15 cellular contexts compared by ENCODE assay signal in the genomic region with DNA sequence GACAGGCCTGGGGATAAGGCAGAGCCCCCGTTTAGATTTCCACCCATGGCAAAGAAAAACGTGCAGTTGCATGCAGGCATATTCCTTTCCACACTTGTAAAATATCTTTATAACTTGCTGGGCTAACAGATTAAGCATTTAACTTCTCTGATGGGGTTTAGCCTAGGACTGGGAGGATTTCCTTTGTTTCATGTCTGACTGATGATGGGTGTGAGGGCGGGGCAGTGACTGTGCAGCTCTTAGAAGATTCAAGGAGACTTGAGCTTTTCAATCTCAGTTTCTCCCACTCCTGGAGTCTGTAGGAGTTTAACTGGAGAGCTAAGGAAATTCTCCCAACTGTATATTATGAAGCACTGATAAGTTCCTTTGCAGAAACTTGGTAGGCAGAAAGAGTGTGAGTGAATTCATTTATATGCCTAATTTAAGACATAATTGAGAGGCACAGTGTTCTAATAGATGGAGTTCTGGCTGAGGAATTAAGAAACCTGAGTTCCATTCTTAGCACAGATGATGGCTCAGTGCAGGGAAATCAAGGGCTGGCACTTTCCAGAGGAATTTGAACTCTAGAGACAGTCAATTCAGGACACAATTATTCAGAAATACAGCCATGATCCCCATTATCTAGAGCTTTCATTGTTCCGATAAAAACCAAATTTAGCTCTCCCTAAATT.
A peak's percentile ranks its signal among the peaks of the same experiment; 100 is the strongest.
DNase-seq lines count a peak whose midpoint lies in the region; ATAC-seq and TF ChIP-seq lines count a peak whose summit lies in the region.
"Had no signal": no experiment of that assay in that cellular context is flagged by ENCODE, and none has a peak within 500 bp of the region (broad histone marks: within the 10 kb centered on the region; RNA-seq: fewer than 3 reads in every experiment).

No MANE protein-coding gene starts in this region.

- H3K9me3 ChIP-seq in GM23248 (ENCODE audit: low read depth) (no peaks in the 10 kb centered on the region), osteoblast (ENCODE audit: low read depth, low read length) (no peaks in the 10 kb centered on the region)

- no peaks in the 10 kb centered on the region for H3K9me3 Mint-ChIP-seq in nephron progenitor cell
- H3K9me3 Mint-ChIP-seq: activated B cell treated with CpG ODN at 0.5 μM for 24 hours had no signal

- TF ChIP-seq CTCF in nephron progenitor cell (IDR thresholded peaks at IDR 0.05), result no peak
- TF ChIP-seq CTCF in osteoblast (IDR thresholded peaks at IDR 0.05; ENCODE audit: extremely low read depth, low read depth, low read length), result no peak

- in situ Hi-C loops in GM23248 (cut with MboI), result no loop called here

- H3K9ac ChIP-seq in GM23248, result no peak overlapping the region

- H3F3A ChIP-seq in GM23248 (ENCODE audit: insufficient read depth), result peaks cover 34% of the 10 kb centered on the region

- H3K27ac ChIP-seq in GM23248 (peak overlapping the region; percentile 30), osteoblast (ENCODE audit: low read depth, low read length) (no peak overlapping the region)
- H3K27ac ChIP-seq: SK-N-MC had no signal

- H2AFZ ChIP-seq in GM23248, result peak overlapping the region; percentile 31; the same call in 1 of the 2 replicates
- H2AFZ ChIP-seq in osteoblast (ENCODE audit: low read length), result no peak overlapping the region

- H3K27me3 Mint-ChIP-seq in nephron progenitor cell (ENCODE audit: low read depth, poor library complexity), result peaks cover 7% of the 10 kb centered on the region

- DNase-seq in GM23248 (peak; percentile 59), glomerular visceral epithelial cell (ENCODE audit: extremely low spot score) (peak; percentile 45), putamen (ENCODE audit: low spot score) (peak; percentile 82), nephron progenitor cell (no peak), osteoblast (ENCODE audit: insufficient read length, low spot score, missing footprints) (no peak), DMS153 (lab: John Stamatoyannopoulos, UW) (no peak)
- DNase-seq: activated B cell treated with CpG ODN at 0.5 μM for 24 hours; CD4-positive, CD25-positive, alpha-beta regulatory T cell; effector CD4-positive, alpha-beta T cell; NCI-H1436; NCI-H774; stimulated activated naive CD8-positive, alpha-beta T cell treated with anti-CD3 and anti-CD28 coated beads, Interleukin-15, Interleukin-2, amounts not matched to agents 100 U/mL and 50 U/mL, for 24 hours had no signal

- no peak overlapping the region for H3K27ac Mint-ChIP-seq in nephron progenitor cell
- H3K27ac Mint-ChIP-seq: activated B cell treated with CpG ODN at 0.5 μM for 24 hours; CD4-positive, CD25-positive, alpha-beta regulatory T cell had no signal

- no peak overlapping the region for H3K4me3 Mint-ChIP-seq in nephron progenitor cell
- H3K4me3 Mint-ChIP-seq: activated B cell treated with CpG ODN at 0.5 μM for 24 hours; CD4-positive, CD25-positive, alpha-beta regulatory T cell had no signal

- peaks cover 12% of the 10 kb centered on the region for H3K4me1 Mint-ChIP-seq in nephron progenitor cell
- H3K4me1 Mint-ChIP-seq: activated B cell treated with CpG ODN at 0.5 μM for 24 hours; CD4-positive, CD25-positive, alpha-beta regulatory T cell had no signal

- H3K79me2 ChIP-seq in GM23248 (ENCODE audit: insufficient read depth), result no peaks in the 10 kb centered on the region
- no peaks in the 10 kb centered on the region for H3K79me2 ChIP-seq in osteoblast (ENCODE audit: insufficient read depth, low read length)

- H3K9me2 ChIP-seq in GM23248 (ENCODE audit: insufficient read depth), result no peaks in the 10 kb centered on the region

- H3K4me1 ChIP-seq in GM23248 (ENCODE audit: insufficient read depth) (peaks cover 38% of the 10 kb centered on the region), osteoblast (ENCODE audit: insufficient read depth, low read length) (peaks cover 22% of the 10 kb centered on the region)

- H3K4me2 ChIP-seq in GM23248 (ENCODE audit: unreplicated experiment) (peak overlapping the region; percentile 69), osteoblast (ENCODE audit: insufficient read depth, low read length) (no peak overlapping the region)

- ATAC-seq in SK-N-SH treated with all-trans-retinoic acid at 6 μM for 48 hours (peak; percentile 28), GM21381 (IDR thresholded peaks at IDR 0.05; ENCODE audit: unreplicated experiment) (no peak)
- ATAC-seq: stimulated activated naive CD8-positive, alpha-beta T cell treated with anti-CD3 and anti-CD28 coated beads, Interleukin-15, Interleukin-2, amounts not matched to agents 100 U/mL and 50 U/mL, for 24 hours had no signal

- H3K36me3 ChIP-seq in GM23248 (ENCODE audit: low read depth) (no peaks in the 10 kb centered on the region), osteoblast (ENCODE audit: insufficient read depth, low read length) (no peaks in the 10 kb centered on the region)

- H4K20me1 ChIP-seq in GM23248 (ENCODE audit: insufficient read depth) (no peaks in the 10 kb centered on the region), osteoblast (ENCODE audit: insufficient read depth, low read length) (no peaks in the 10 kb centered on the region)

- H3K27me3 ChIP-seq in GM23248 (replicated peaks; ENCODE audit: insufficient read depth), result no peaks in the 10 kb centered on the region
- peaks cover 20% of the 10 kb centered on the region for H3K27me3 ChIP-seq in osteoblast (ENCODE audit: insufficient read depth, low read length)

- 49 to 57% methylated on average over 4 of the region's 4 CpGs for WGBS in GM23248 (ENCODE audit: low coverage in 1 of 2, low lambda C conversion rate in 2 of 2, missing lambda C conversion rate in 2 of 2), 2 experiments

- H3K36me3 Mint-ChIP-seq in nephron progenitor cell (ENCODE audit: low read depth), result no peaks in the 10 kb centered on the region
- H3K36me3 Mint-ChIP-seq: CD4-positive, CD25-positive, alpha-beta regulatory T cell had no signal

- no peak overlapping the region for H3K4me3 ChIP-seq in GM23248
- no peak overlapping the region for H3K4me3 ChIP-seq in osteoblast (ENCODE audit: insufficient read depth, low read length)
- H3K4me3 ChIP-seq: SK-N-MC had no signal

TF ChIP-seq in SK-N-SH treated with all-trans-retinoic acid at 6 μM for 48 hours, 23 proteins besides CTCF, POLR2A, EP300 and RAD21:
- TF ChIP-seq, protein P1, sequence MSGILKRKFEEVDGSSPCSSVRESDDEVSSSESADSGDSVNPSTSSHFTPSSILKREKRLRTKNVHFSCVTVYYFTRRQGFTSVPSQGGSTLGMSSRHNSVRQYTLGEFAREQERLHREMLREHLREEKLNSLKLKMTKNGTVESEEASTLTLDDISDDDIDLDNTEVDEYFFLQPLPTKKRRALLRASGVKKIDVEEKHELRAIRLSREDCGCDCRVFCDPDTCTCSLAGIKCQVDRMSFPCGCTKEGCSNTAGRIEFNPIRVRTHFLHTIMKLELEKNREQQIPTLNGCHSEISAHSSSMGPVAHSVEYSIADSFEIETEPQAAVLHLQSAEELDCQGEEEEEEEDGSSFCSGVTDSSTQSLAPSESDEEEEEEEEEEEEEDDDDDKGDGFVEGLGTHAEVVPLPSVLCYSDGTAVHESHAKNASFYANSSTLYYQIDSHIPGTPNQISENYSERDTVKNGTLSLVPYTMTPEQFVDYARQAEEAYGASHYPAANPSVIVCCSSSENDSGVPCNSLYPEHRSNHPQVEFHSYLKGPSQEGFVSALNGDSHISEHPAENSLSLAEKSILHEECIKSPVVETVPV (CRISPR knock-in tag; IDR thresholded peaks at IDR 0.05), result no peak
- TF ChIP-seq TCF4 (CRISPR knock-in tag; IDR thresholded peaks at IDR 0.05; ENCODE audit: borderline replicate concordance) (no peak), ZFP30 (CRISPR knock-in tag; IDR thresholded peaks at IDR 0.05) (no peak), SNAI2 (CRISPR knock-in tag; IDR thresholded peaks at IDR 0.05) (no peak), RARB (CRISPR knock-in tag; IDR thresholded peaks at IDR 0.05) (no peak), PPARA (CRISPR knock-in tag; IDR thresholded peaks at IDR 0.05; ENCODE audit: borderline replicate concordance) (no peak), ISL1 (CRISPR knock-in tag; IDR thresholded peaks at IDR 0.05) (no peak), ARNTL (CRISPR knock-in tag; IDR thresholded peaks at IDR 0.05; ENCODE audit: borderline replicate concordance, low read depth) (no peak), TOX (CRISPR knock-in tag; IDR thresholded peaks at IDR 0.05; ENCODE audit: borderline replicate concordance) (no peak), BACH2 (CRISPR knock-in tag; IDR thresholded peaks at IDR 0.05; ENCODE audit: borderline replicate concordance) (no peak), ZC3H10 (CRISPR knock-in tag; IDR thresholded peaks at IDR 0.05) (no peak)
- TF ChIP-seq, protein P2, sequence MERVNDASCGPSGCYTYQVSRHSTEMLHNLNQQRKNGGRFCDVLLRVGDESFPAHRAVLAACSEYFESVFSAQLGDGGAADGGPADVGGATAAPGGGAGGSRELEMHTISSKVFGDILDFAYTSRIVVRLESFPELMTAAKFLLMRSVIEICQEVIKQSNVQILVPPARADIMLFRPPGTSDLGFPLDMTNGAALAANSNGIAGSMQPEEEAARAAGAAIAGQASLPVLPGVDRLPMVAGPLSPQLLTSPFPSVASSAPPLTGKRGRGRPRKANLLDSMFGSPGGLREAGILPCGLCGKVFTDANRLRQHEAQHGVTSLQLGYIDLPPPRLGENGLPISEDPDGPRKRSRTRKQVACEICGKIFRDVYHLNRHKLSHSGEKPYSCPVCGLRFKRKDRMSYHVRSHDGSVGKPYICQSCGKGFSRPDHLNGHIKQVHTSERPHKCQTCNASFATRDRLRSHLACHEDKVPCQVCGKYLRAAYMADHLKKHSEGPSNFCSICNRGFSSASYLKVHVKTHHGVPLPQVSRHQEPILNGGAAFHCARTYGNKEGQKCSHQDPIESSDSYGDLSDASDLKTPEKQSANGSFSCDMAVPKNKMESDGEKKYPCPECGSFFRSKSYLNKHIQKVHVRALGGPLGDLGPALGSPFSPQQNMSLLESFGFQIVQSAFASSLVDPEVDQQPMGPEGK (CRISPR knock-in tag; IDR thresholded peaks at IDR 0.05; ENCODE audit: borderline replicate concordance), result no peak
- TF ChIP-seq, protein P3, sequence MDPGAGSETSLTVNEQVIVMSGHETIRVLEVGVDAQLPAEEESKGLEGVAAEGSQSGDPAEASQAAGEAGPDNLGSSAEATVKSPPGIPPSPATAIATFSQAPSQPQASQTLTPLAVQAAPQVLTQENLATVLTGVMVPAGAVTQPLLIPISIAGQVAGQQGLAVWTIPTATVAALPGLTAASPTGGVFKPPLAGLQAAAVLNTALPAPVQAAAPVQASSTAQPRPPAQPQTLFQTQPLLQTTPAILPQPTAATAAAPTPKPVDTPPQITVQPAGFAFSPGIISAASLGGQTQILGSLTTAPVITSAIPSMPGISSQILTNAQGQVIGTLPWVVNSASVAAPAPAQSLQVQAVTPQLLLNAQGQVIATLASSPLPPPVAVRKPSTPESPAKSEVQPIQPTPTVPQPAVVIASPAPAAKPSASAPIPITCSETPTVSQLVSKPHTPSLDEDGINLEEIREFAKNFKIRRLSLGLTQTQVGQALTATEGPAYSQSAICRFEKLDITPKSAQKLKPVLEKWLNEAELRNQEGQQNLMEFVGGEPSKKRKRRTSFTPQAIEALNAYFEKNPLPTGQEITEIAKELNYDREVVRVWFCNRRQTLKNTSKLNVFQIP (CRISPR knock-in tag; IDR thresholded peaks at IDR 0.05; ENCODE audit: borderline replicate concordance, low read depth), result no peak

Comparison
In these comparisons a context has a peak if more than half of its experiments do, and no peak if none do; other contexts are left out.
1. DNase-seq: peak in GM23248 (single experiment), glomerular visceral epithelial cell (single experiment) and putamen (single experiment); none in nephron progenitor cell (single experiment), osteoblast (single experiment) and DMS153 (single experiment).